In genomic region chr17:48753794-48754499, GRCh38 we compare ENCODE assay signal across 17 cellular contexts. TPM values are rescaled to one million over a fixed set of nuclear protein-coding genes. Genes with fewer than 3 reads are reported as not detected.
DNase-seq lines count a peak whose midpoint lies in the region; ATAC-seq, FAIRE-seq and TF ChIP-seq lines count a peak whose summit lies in the region.
"Had no signal": no experiment of that assay in that cellular context is flagged by ENCODE, and none has a peak within 500 bp of the region (broad histone marks: within the 10 kb centered on the region; RNA-seq: fewer than 3 reads in every experiment).

No MANE protein-coding gene starts in this region.

- H2AK5ac ChIP-seq in H1 (ENCODE audit: low read depth, low read length), result peak overlapping the region; percentile 0; the same call in 1 of the 2 replicates

- no peak for ATAC-seq in HG02798 (IDR thresholded peaks at IDR 0.05; ENCODE audit: poor library complexity, unreplicated experiment)

- TF ChIP-seq RAD21 in H1 (IDR thresholded peaks at IDR 0.05 in 1 of 2, conservative IDR thresholded peaks at IDR 0.05 in 1 of 2; ENCODE audit: low read depth in 2 of 2, low read length in 2 of 2), result no peak

- H3K4me1 ChIP-seq in H1 (replicated peaks in 1 of 4; ENCODE audit: control insufficient read depth in 3 of 4, insufficient read depth in 4 of 4, low read length in 3 of 4) (peaks cover 0 to 7% (median 3%) of the 10 kb centered on the region in 4 experiments; a peak in 4 of 7 replicates), uterus (peaks cover 0 to 9% of the 10 kb centered on the region in 2 donors)

- 0 out of 2 replicates have a peak overlapping the region, but pooled peaks have one; percentile 18 for H2BK15ac ChIP-seq in H1 (ENCODE audit: low read length)

- no peak overlapping the region for H3K18ac ChIP-seq in H1 (ENCODE audit: extremely low read depth, low read length)

- H2BK120ac ChIP-seq in H1 (replicated peaks; ENCODE audit: low read depth, low read length), result no peak overlapping the region

- no peak overlapping the region for H3K27ac ChIP-seq in H1 (ENCODE audit: low read depth, low read length)
- H3K27ac ChIP-seq in uterus, result no peak overlapping the region
- H3K27ac ChIP-seq: thoracic aorta had no signal

- 0 out of 2 replicates have a peak overlapping the region, but pooled peaks have one; percentile 11 for H2BK5ac ChIP-seq in H1 (ENCODE audit: low read depth, low read length)

- 29% methylated on average over 22 of the region's 22 CpGs; no CpG with 5 or more reads in 1 of the 2 experiments for WGBS in H1 (ENCODE audit: extremely low coverage in 1 of 2, insufficient coverage in 1 of 2, insufficient read length in 1 of 2, insufficient replicate concordance in 2 of 2, low coverage in 1 of 2, low lambda C conversion rate in 2 of 2, missing lambda C conversion rate in 1 of 2), 2 experiments

- FAIRE-seq in H1 (lab: Jason Lieb, UNC), result no peak
- FAIRE-seq: GM18507, keratinocyte had no signal

- H4K5ac ChIP-seq in H1 (ENCODE audit: insufficient read length, low read depth, low read length), result no peak overlapping the region

- peaks cover 2% of the 10 kb centered on the region; the same call in 1 of the 2 replicates for H3K23me2 ChIP-seq in H1 (ENCODE audit: low read depth, low read length)

- no peak overlapping the region for H3K4me2 ChIP-seq in H1 (ENCODE audit: insufficient read depth in 1 of 2, low read depth in 2 of 2, low read length in 2 of 2)

- intact Hi-C loops in uterus (cut with DNase I; ENCODE audit: low total_unique reads), result no loop called here

- TF ChIP-seq CTCF in H1 (IDR thresholded peaks at IDR 0.05; ENCODE audit: control extremely low read depth in 1 of 3, insufficient read depth in 1 of 3, low read depth in 1 of 3, low read length in 3 of 3) (no peak), uterus (IDR thresholded peaks at IDR 0.05) (no peak)

- H2BK12ac ChIP-seq in H1 (ENCODE audit: low read depth, low read length), result no peak overlapping the region; the same call in 1 of the 2 replicates

- POLR2A ChIA-PET in H1 (lab: Charles Lee; ENCODE audit: partially characterized antibody), result no interaction called here

- no peaks in the 10 kb centered on the region for H3K79me1 ChIP-seq in H1 (ENCODE audit: low read depth, low read length)

- no peak overlapping the region for H3K14ac ChIP-seq in H1 (ENCODE audit: insufficient read length)

- no peak overlapping the region for H3K4me3 ChIP-seq in H1 (ENCODE audit: extremely low read depth in 1 of 4, insufficient read depth in 2 of 4, low read depth in 3 of 4, low read length in 4 of 4)
- H3K4me3 ChIP-seq in uterus, result no peak overlapping the region
- H3K4me3 ChIP-seq: thoracic aorta had no signal

- no peaks in the 10 kb centered on the region for H3K9me3 ChIP-seq in H1 (ENCODE audit: insufficient read depth in 2 of 2, low read depth in 1 of 2, low read length in 1 of 2)
- H3K9me3 ChIP-seq in uterus, result no peaks in the 10 kb centered on the region
- H3K9me3 ChIP-seq: thoracic aorta had no signal

- peaks cover 24 to 38% of the 10 kb centered on the region in 2 experiments for H4K20me1 ChIP-seq in H1 (replicated peaks in 1 of 2; ENCODE audit: control insufficient read depth in 1 of 2, insufficient read depth in 2 of 2, low read length in 2 of 2)

- no peak overlapping the region for H3K56ac ChIP-seq in H1 (replicated peaks; ENCODE audit: insufficient read length, low read depth, low read length)

- no peaks in the 10 kb centered on the region; a peak in 1 of 8 replicates for H3K36me3 ChIP-seq in H1 (ENCODE audit: control insufficient read depth in 2 of 4, insufficient read depth in 4 of 4, low read length in 3 of 4)
- H3K36me3 ChIP-seq in uterus, result no peaks in the 10 kb centered on the region
- H3K36me3 ChIP-seq: thoracic aorta had no signal

- H4K8ac ChIP-seq in H1 (ENCODE audit: extremely low read depth, insufficient read depth, low read length), result no peak overlapping the region

- no peak overlapping the region for H3K23ac ChIP-seq in H1 (ENCODE audit: insufficient read length)

- no peak for TF ChIP-seq EP300 in H1 (IDR thresholded peaks at IDR 0.05; ENCODE audit: borderline replicate concordance in 1 of 2, low read depth in 2 of 2, low read length in 2 of 2)

- no peak overlapping the region for H2AFZ ChIP-seq in H1 (ENCODE audit: low read length)

- no peak overlapping the region for H4K91ac ChIP-seq in H1 (replicated peaks; ENCODE audit: insufficient read length, low read length)

- no peak for TF ChIP-seq POLR2A in H1 (IDR thresholded peaks at IDR 0.05; ENCODE audit: control extremely low read depth in 1 of 2, low read depth in 2 of 2, low read length in 2 of 2)
- no peak for TF ChIP-seq POLR2A in uterus (IDR thresholded peaks at IDR 0.05)

- H2BK20ac ChIP-seq in H1 (ENCODE audit: low read length), result no peak overlapping the region

- DNase-seq in D341Med (ENCODE audit: low spot score), result peak; percentile 37
- DNase-seq in HT1080 (ENCODE audit: low read depth), result peak; percentile 58
- DNase-seq in H1 (ENCODE audit: low read depth in 1 of 2, low spot score in 2 of 2), result no peak
- DNase-seq in renal cortical epithelial cell (ENCODE audit: low read depth), result peak; percentile 35
- no peak for DNase-seq in uterus
- no peak for DNase-seq in NCI-H446 treated with DMSO at 0.1 percent for 48 hours (lab: John Stamatoyannopoulos, UW)
- no peak for DNase-seq in SHP77 treated with DMSO at 0.1 percent for 48 hours (lab: John Stamatoyannopoulos, UW)
- DNase-seq: activated B cell treated with CpG ODN at 0.5 μM for 24 hours, GF-D8, NCI-H1092 had no signal

- no peak overlapping the region for H3K4ac ChIP-seq in H1 (replicated peaks; ENCODE audit: insufficient read length, low read depth, low read length)

- no peaks in the 10 kb centered on the region for H3K79me2 ChIP-seq in H1 (ENCODE audit: control insufficient read depth in 1 of 2, insufficient read depth in 2 of 2, low read length in 2 of 2)

- H3K27me3 ChIP-seq in H1 (replicated peaks in 1 of 4; ENCODE audit: control insufficient read depth in 3 of 4, extremely low read depth in 1 of 4, insufficient read depth in 3 of 4, low read length in 3 of 4), result peaks cover 88 to 99% (median 97%) of the 10 kb centered on the region in 4 experiments
- peaks cover 15 to 69% of the 10 kb centered on the region in 2 donors for H3K27me3 ChIP-seq in uterus

- CTCF ChIA-PET in H1 (lab: Charles Lee; ENCODE audit: partially characterized antibody), result interaction anchor here (0.7 to 18.8 kb wide), 10 partner anchors 10 to 277 kb away, joined by 3 to 186 read pairs (median 4); no protein-coding TSS in a partner anchor

- H3K9ac ChIP-seq in H1 (replicated peaks in 1 of 4; ENCODE audit: extremely low read depth in 1 of 4, low read depth in 3 of 4, low read length in 3 of 4), result no peak overlapping the region

TF ChIP-seq in H1, 55 proteins besides CTCF, POLR2A, EP300 and RAD21 (continues in another document):
- TF ChIP-seq POLR2AphosphoS5 (IDR thresholded peaks at IDR 0.05; ENCODE audit: low read depth, low read length), result no peak

RNA-seq across cellular contexts. Expression of gene HOXB13, which starts 25.4 kb away (rescaled TPM):
- total RNA-seq in HT1080 (2014; rRNA removed; shearing (Covaris generic)), result 0.11 and 0.13 TPM in 2 replicates
- 0.37 and 0.70 TPM in 2 replicates for polyA plus RNA-seq in HT1080 (2015; cell fraction: cytosol; rRNA removed)
- polyA plus RNA-seq in HT1080 (2015; cell fraction: nucleus; rRNA removed), result 0.62 and 0.92 TPM in 2 replicates
- total RNA-seq in H1 (2021; fragmentation: NEBNext Ultra II Directional; extraction: Animal tissue kit (Norgen Biotek cat#: 25700)), result not detected in 2 replicates
- not detected in 2 replicates for polyA plus RNA-seq in H1 (2011; rRNA removed)
- not detected for polyA plus RNA-seq in H1 (2011; cell fraction: cytosol; rRNA removed)
- not detected for polyA plus RNA-seq in H1 (2011; cell fraction: nucleus; rRNA removed)
- polyA plus RNA-seq in H1 (2012, experiment 1 of 2), result not detected in 4 replicates
- not detected for polyA plus RNA-seq in H1 (2012, experiment 2 of 2)
- polyA plus RNA-seq in H1 (2013, experiment 1 of 2), result not detected
- polyA plus RNA-seq in H1 (2013, experiment 2 of 2), result not detected
- not detected in 2 replicates for polyA minus RNA-seq in H1 (2011; rRNA and poly(A)+ RNA removed)
- not detected for polyA minus RNA-seq in H1 (2011; cell fraction: cytosol; rRNA and poly(A)+ RNA removed)
- not detected for polyA minus RNA-seq in H1 (2011; cell fraction: nucleus; rRNA and poly(A)+ RNA removed)
- total RNA-seq in renal cortical epithelial cell (0.10 TPM in 1 of 2 replicates, not detected in the other), uterus (not detected)
- total RNA-seq: activated B cell treated with CpG ODN at 0.5 μM for 24 hours, endodermal cell, glomerular endothelial cell, pulmonary artery endothelial cell, thoracic aorta had no signal
- polyA plus RNA-seq: keratinocyte had no signal

RNA-seq across cellular contexts. Expression of gene PRAC2, which starts 31.0 kb away (rescaled TPM):
- total RNA-seq in HT1080 (2014; rRNA removed; shearing (Covaris generic)), result not detected in 2 replicates
- not detected in 2 replicates for polyA plus RNA-seq in HT1080 (2015; cell fraction: cytosol; rRNA removed)
- polyA plus RNA-seq in HT1080 (2015; cell fraction: nucleus; rRNA removed), result not detected in 2 replicates
- not detected in 2 replicates for total RNA-seq in H1 (2021; fragmentation: NEBNext Ultra II Directional; extraction: Animal tissue kit (Norgen Biotek cat#: 25700))
- not detected in 2 replicates for polyA plus RNA-seq in H1 (2011; rRNA removed)
- not detected for polyA plus RNA-seq in H1 (2011; cell fraction: cytosol; rRNA removed)
- polyA plus RNA-seq in H1 (2011; cell fraction: nucleus; rRNA removed), result not detected
- not detected in 4 replicates for polyA plus RNA-seq in H1 (2012, experiment 1 of 2)
- not detected for polyA plus RNA-seq in H1 (2012, experiment 2 of 2)
- not detected for polyA plus RNA-seq in H1 (2013, experiment 1 of 2)
- polyA plus RNA-seq in H1 (2013, experiment 2 of 2), result not detected
- not detected in 2 replicates for polyA minus RNA-seq in H1 (2011; rRNA and poly(A)+ RNA removed)
- not detected for polyA minus RNA-seq in H1 (2011; cell fraction: cytosol; rRNA and poly(A)+ RNA removed)
- polyA minus RNA-seq in H1 (2011; cell fraction: nucleus; rRNA and poly(A)+ RNA removed), result not detected
- total RNA-seq in renal cortical epithelial cell, result not detected in 2 replicates
- total RNA-seq in uterus, result not detected
- total RNA-seq: activated B cell treated with CpG ODN at 0.5 μM for 24 hours, endodermal cell, glomerular endothelial cell, pulmonary artery endothelial cell, thoracic aorta had no signal
- polyA plus RNA-seq: keratinocyte had no signal

RNA-seq across cellular contexts. Expression of gene PRAC1, which starts 31.6 kb away (rescaled TPM):
- total RNA-seq in HT1080 (2014; rRNA removed; shearing (Covaris generic)), result not detected in 2 replicates
- polyA plus RNA-seq in HT1080 (2015; cell fraction: cytosol; rRNA removed), result not detected in 2 replicates
- polyA plus RNA-seq in HT1080 (2015; cell fraction: nucleus; rRNA removed), result not detected in 2 replicates
- not detected in 2 replicates for total RNA-seq in H1 (2021; fragmentation: NEBNext Ultra II Directional; extraction: Animal tissue kit (Norgen Biotek cat#: 25700))
- polyA plus RNA-seq in H1 (2011; rRNA removed), result not detected in 2 replicates
- polyA plus RNA-seq in H1 (2011; cell fraction: cytosol; rRNA removed), result not detected
- polyA plus RNA-seq in H1 (2011; cell fraction: nucleus; rRNA removed), result not detected
- not detected in 4 replicates for polyA plus RNA-seq in H1 (2012, experiment 1 of 2)
- polyA plus RNA-seq in H1 (2012, experiment 2 of 2), result not detected
- polyA plus RNA-seq in H1 (2013, experiment 1 of 2), result not detected
- polyA plus RNA-seq in H1 (2013, experiment 2 of 2), result not detected
- not detected in 2 replicates for polyA minus RNA-seq in H1 (2011; rRNA and poly(A)+ RNA removed)
- not detected for polyA minus RNA-seq in H1 (2011; cell fraction: cytosol; rRNA and poly(A)+ RNA removed)
- not detected for polyA minus RNA-seq in H1 (2011; cell fraction: nucleus; rRNA and poly(A)+ RNA removed)
- not detected in 2 replicates for total RNA-seq in renal cortical epithelial cell
- total RNA-seq in uterus, result not detected
- total RNA-seq: activated B cell treated with CpG ODN at 0.5 μM for 24 hours, endodermal cell, glomerular endothelial cell, pulmonary artery endothelial cell, thoracic aorta had no signal
- polyA plus RNA-seq: keratinocyte had no signal

Comparison
In these comparisons a context has a peak if more than half of its experiments do, and no peak if none do; other contexts are left out.
1. DNase-seq: peak in D341Med (single experiment), HT1080 (single experiment) and renal cortical epithelial cell (single experiment); none in H1 (0 of 2), uterus (0 of 2), NCI-H446 treated with DMSO at 0.1 percent for 48 hours (single experiment) and SHP77 treated with DMSO at 0.1 percent for 48 hours (single experiment).